10 cellular contexts compared by ENCODE assay signal in genomic region chr7:41010418-41010817, GRCh38.
DNase-seq lines count a peak whose midpoint lies in the region; ATAC-seq, FAIRE-seq and TF ChIP-seq lines count a peak whose summit lies in the region.
"Had no signal": no experiment of that assay in that cellular context is flagged by ENCODE, and none has a peak within 500 bp of the region (broad histone marks: within the 10 kb centered on the region; RNA-seq: fewer than 3 reads in every experiment).

No MANE protein-coding gene starts in this region.

- peak overlapping the region; percentile 69 for H3K18ac ChIP-seq in IMR-90 (ENCODE audit: low read depth, low read length)

- H3K9me1 ChIP-seq in IMR-90 (ENCODE audit: insufficient read depth, low read length), result peaks cover 10% of the 10 kb centered on the region

- peak overlapping the region; percentile 71 for H3K4ac ChIP-seq in IMR-90 (ENCODE audit: low read depth, low read length)

- H2BK20ac ChIP-seq in IMR-90 (ENCODE audit: low read depth, low read length), result peak overlapping the region; percentile 87

- H3K27ac ChIP-seq in ACC112 (ENCODE audit: low read depth, low read length) (no peak overlapping the region), IMR-90 (ENCODE audit: insufficient read depth, low read length) (0 out of 2 replicates have a peak overlapping the region, but pooled peaks have one; percentile 34), brain microvascular endothelial cell (no peak overlapping the region), kidney (ENCODE audit: low read depth in 2 of 2, low read length in 2 of 2) (no peak overlapping the region)

- H3K14ac ChIP-seq in IMR-90 (replicated peaks; ENCODE audit: low read depth, low read length), result no peak overlapping the region; the same call in 1 of the 2 replicates

- no peak overlapping the region for H3K56ac ChIP-seq in IMR-90 (ENCODE audit: extremely low read depth, insufficient read depth, low read length)

- H4K8ac ChIP-seq in IMR-90 (ENCODE audit: low read depth in 2 of 2, low read length in 2 of 2), result peak overlapping the region; percentile 17; a peak in 2 of 4 replicates

- CTCF ChIA-PET in IMR-90 (lab: Yijun Ruan, JAX), result interaction anchor here (1.3 kb wide), 1 partner anchor 694 kb away, joined by 3 read pairs; no protein-coding TSS in a partner anchor

- FAIRE-seq in kidney (lab: Jason Lieb, UNC), result peak; percentile 45
- no peak for FAIRE-seq in GM12891 (lab: Jason Lieb, UNC)
- FAIRE-seq: RCC 7860 had no signal

- H4K91ac ChIP-seq in IMR-90 (ENCODE audit: insufficient read depth, low read depth, low read length), result peak overlapping the region; percentile 65; the same call in 1 of the 2 replicates

- no peaks in the 10 kb centered on the region for H3K79me1 ChIP-seq in IMR-90 (ENCODE audit: low read depth in 1 of 2, low read length in 2 of 2)

- H2BK15ac ChIP-seq in IMR-90 (ENCODE audit: low read depth, low read length), result peak overlapping the region; percentile 86; the same call in 1 of the 3 replicates

- TF ChIP-seq POLR2A in IMR-90 (IDR thresholded peaks at IDR 0.05; ENCODE audit: low read depth, low read length), result no peak
- no peak for TF ChIP-seq POLR2A in GM12891 (IDR thresholded peaks at IDR 0.05; ENCODE audit: low read depth, low read length)

- dilution Hi-C loops in IMR-90 (cut with HindIII; ENCODE audit: low sequenced_read_pairs, unreplicated experiment), result no loop called here

- peak overlapping the region; percentile 47 for H2AFZ ChIP-seq in ACC112 (ENCODE audit: low read length, unreplicated experiment)
- no peak overlapping the region for H2AFZ ChIP-seq in IMR-90 (replicated peaks; ENCODE audit: low read length, poor library complexity)

- no peak for TF ChIP-seq RAD21 in IMR-90 (IDR thresholded peaks at IDR 0.05; ENCODE audit: low read length)

- no peak overlapping the region for H4K5ac ChIP-seq in IMR-90 (ENCODE audit: low read depth, low read length)

- peak overlapping the region; percentile 87 for H2BK120ac ChIP-seq in IMR-90 (ENCODE audit: low read depth, low read length)

- WGBS in IMR-90 (ENCODE audit: extremely low coverage in 2 of 2, insufficient read length in 1 of 2), 2 experiments, result 83% methylated on average over 1 of the region's 3 CpGs; no CpG with 5 or more reads in 1 of the 2 experiments

- H3K23ac ChIP-seq in IMR-90 (ENCODE audit: low read depth, low read length), result peak overlapping the region; percentile 40; the same call in 1 of the 2 replicates

- H3K79me2 ChIP-seq in ACC112 (ENCODE audit: control insufficient read depth, insufficient read depth, low read length, unreplicated experiment), result no peaks in the 10 kb centered on the region

- no peak overlapping the region for H3K4me2 ChIP-seq in IMR-90 (ENCODE audit: low read depth, low read length)

- POLR2A ChIA-PET in IMR-90 (lab: Charles Lee; ENCODE audit: unreplicated experiment), result no interaction called here

- in situ Hi-C loops in IMR-90 (cut with MboI; ENCODE audit: low sequenced_read_pairs) (no loop called here), brain microvascular endothelial cell (cut with HindIII; ENCODE audit: low pct_ligation_motif_present, low sequenced_read_pairs) (no loop called here)

- H3K4me3 ChIP-seq in ACC112 (ENCODE audit: low read depth, low read length), result no peak overlapping the region
- no peak overlapping the region for H3K4me3 ChIP-seq in IMR-90 (ENCODE audit: insufficient read depth, low read depth, low read length)
- H3K4me3 ChIP-seq in brain microvascular endothelial cell (ENCODE audit: low read depth, low read length), result no peak overlapping the region
- H3K4me3 ChIP-seq in kidney (ENCODE audit: low read length in 2 of 2), result no peak overlapping the region

- H3K27me3 ChIP-seq in ACC112 (ENCODE audit: insufficient read depth, low read length) (no peaks in the 10 kb centered on the region), IMR-90 (ENCODE audit: control insufficient read depth, insufficient read depth, low read length) (no peaks in the 10 kb centered on the region), brain microvascular endothelial cell (replicated peaks) (no peaks in the 10 kb centered on the region)

- H3K4me1 ChIP-seq in ACC112 (ENCODE audit: control insufficient read depth, insufficient read depth, low read length, unreplicated experiment) (peaks cover 26% of the 10 kb centered on the region), IMR-90 (ENCODE audit: control insufficient read depth, insufficient read depth, low read length) (peaks cover 13% of the 10 kb centered on the region), kidney (ENCODE audit: control insufficient read depth in 1 of 2, insufficient read depth in 1 of 2, low read depth in 1 of 2, low read length in 2 of 2) (no peaks in the 10 kb centered on the region)

- H3K9me3 ChIP-seq in IMR-90 (ENCODE audit: control insufficient read depth, insufficient read depth, low read length) (no peaks in the 10 kb centered on the region; the same call in 1 of the 2 replicates), kidney (ENCODE audit: control insufficient read depth in 1 of 2, low read length in 2 of 2) (no peaks in the 10 kb centered on the region)

- no peak for TF ChIP-seq CTCF in IMR-90 (conservative IDR thresholded peaks at IDR 0.05; ENCODE audit: low read depth, low read length)
- TF ChIP-seq CTCF in brain microvascular endothelial cell (IDR thresholded peaks at IDR 0.05; ENCODE audit: low read depth, low read length, missing control alignments), result peak; percentile 5
- TF ChIP-seq CTCF in kidney (IDR thresholded peaks at IDR 0.05; ENCODE audit: borderline replicate concordance, extremely low read depth, insufficient read depth), result no peak

- ATAC-seq in IMR-90 (ENCODE audit: low read depth), result peak; percentile 54
- no peak for ATAC-seq in HG02852 (IDR thresholded peaks at IDR 0.05; ENCODE audit: unreplicated experiment)

- BruUV-seq in IMR-90 (replicated peaks; lab: Mats Ljungman, UMichigan), result no TSS peak

- H2AK9ac ChIP-seq in IMR-90 (replicated peaks; ENCODE audit: low read depth, low read length, poor library complexity), result no peak overlapping the region

- H2AK5ac ChIP-seq in IMR-90 (ENCODE audit: low read depth, low read length), result 0 out of 2 replicates have a peak overlapping the region, but pooled peaks have one; percentile 32

- no peaks in the 10 kb centered on the region for H4K20me1 ChIP-seq in IMR-90 (ENCODE audit: insufficient read depth, low read length)

- H3K27ac Mint-ChIP-seq in activated T-cell treated with anti-CD3 and anti-CD28 coated beads, Interleukin-2, amount 50 U/mL, for 24 hours, result no peak overlapping the region
- no peak overlapping the region for H3K27ac Mint-ChIP-seq in activated T-helper 1 cell treated with anti-CD3 and anti-CD28 coated beads, Interleukin-12 subunit alpha, Interleukin-12 subunit beta, Interleukin-2, Interleukin-4 antibody, amounts not matched to agents 30 ng/mL and 10 ng/mL and 1 ng/mL, durations not matched to agents 14 hours and 24 hours and 36 hours

- no peaks in the 10 kb centered on the region for H3K4me1 Mint-ChIP-seq in activated T-cell treated with anti-CD3 and anti-CD28 coated beads, Interleukin-2, amount 50 U/mL, for 24 hours (ENCODE audit: low read depth)
- no peaks in the 10 kb centered on the region for H3K4me1 Mint-ChIP-seq in activated T-helper 1 cell treated with anti-CD3 and anti-CD28 coated beads, Interleukin-12 subunit alpha, Interleukin-12 subunit beta, Interleukin-2, Interleukin-4 antibody, amounts not matched to agents 30 ng/mL and 10 ng/mL and 1 ng/mL, durations not matched to agents 14 hours and 24 hours and 36 hours (ENCODE audit: low read depth)

- no peaks in the 10 kb centered on the region for H3K27me3 Mint-ChIP-seq in activated T-cell treated with anti-CD3 and anti-CD28 coated beads, Interleukin-2, amount 50 U/mL, for 24 hours
- no peaks in the 10 kb centered on the region for H3K27me3 Mint-ChIP-seq in activated T-helper 1 cell treated with anti-CD3 and anti-CD28 coated beads, Interleukin-12 subunit alpha, Interleukin-12 subunit beta, Interleukin-2, Interleukin-4 antibody, amounts not matched to agents 30 ng/mL and 10 ng/mL and 1 ng/mL, durations not matched to agents 14 hours and 24 hours and 36 hours (ENCODE audit: insufficient read depth)

- peak overlapping the region; percentile 11 for H2BK5ac ChIP-seq in IMR-90 (ENCODE audit: low read depth, low read length, poor library complexity, severe bottlenecking)

- intact Hi-C loops in IMR-90 (cut with micrococcal nuclease) (loop anchor here (5.0 kb wide), 1 partner anchor 687 kb away; no protein-coding TSS in a partner anchor), kidney (cut with DNase I) (no loop called here)
- intact Hi-C loops in activated T-helper 1 cell treated with anti-CD3 and anti-CD28 coated beads, Interleukin-12 subunit alpha, Interleukin-12 subunit beta, Interleukin-2, Interleukin-4 antibody, amounts not matched to agents 30 ng/mL and 10 ng/mL and 1 ng/mL, durations not matched to agents 14 hours and 24 hours and 36 hours (cut with micrococcal nuclease), result no loop called here

- H3K36me3 ChIP-seq in ACC112 (ENCODE audit: insufficient read depth, low read length) (no peaks in the 10 kb centered on the region), IMR-90 (ENCODE audit: control insufficient read depth, insufficient read depth, low read length) (no peaks in the 10 kb centered on the region), brain microvascular endothelial cell (replicated peaks) (no peaks in the 10 kb centered on the region), kidney (ENCODE audit: control insufficient read depth in 1 of 2, insufficient read depth in 2 of 2, low read length in 2 of 2) (no peaks in the 10 kb centered on the region)

- no peaks in the 10 kb centered on the region for H3K36me3 Mint-ChIP-seq in activated T-cell treated with anti-CD3 and anti-CD28 coated beads, Interleukin-2, amount 50 U/mL, for 24 hours (ENCODE audit: low read depth)
- H3K36me3 Mint-ChIP-seq in activated T-helper 1 cell treated with anti-CD3 and anti-CD28 coated beads, Interleukin-12 subunit alpha, Interleukin-12 subunit beta, Interleukin-2, Interleukin-4 antibody, amounts not matched to agents 30 ng/mL and 10 ng/mL and 1 ng/mL, durations not matched to agents 14 hours and 24 hours and 36 hours (ENCODE audit: low read depth), result no peaks in the 10 kb centered on the region

- H3K4me3 Mint-ChIP-seq in activated T-cell treated with anti-CD3 and anti-CD28 coated beads, Interleukin-2, amount 50 U/mL, for 24 hours, result no peak overlapping the region
- H3K4me3 Mint-ChIP-seq in activated T-helper 1 cell treated with anti-CD3 and anti-CD28 coated beads, Interleukin-12 subunit alpha, Interleukin-12 subunit beta, Interleukin-2, Interleukin-4 antibody, amounts not matched to agents 30 ng/mL and 10 ng/mL and 1 ng/mL, durations not matched to agents 14 hours and 24 hours and 36 hours, result no peak overlapping the region

- H3K9me3 Mint-ChIP-seq in activated T-cell treated with anti-CD3 and anti-CD28 coated beads, Interleukin-2, amount 50 U/mL, for 24 hours, result peaks cover 6% of the 10 kb centered on the region
- no peaks in the 10 kb centered on the region for H3K9me3 Mint-ChIP-seq in activated T-helper 1 cell treated with anti-CD3 and anti-CD28 coated beads, Interleukin-12 subunit alpha, Interleukin-12 subunit beta, Interleukin-2, Interleukin-4 antibody, amounts not matched to agents 30 ng/mL and 10 ng/mL and 1 ng/mL, durations not matched to agents 14 hours and 24 hours and 36 hours

- H3K9ac ChIP-seq in IMR-90 (ENCODE audit: low read depth, low read length) (no peak overlapping the region), kidney (ENCODE audit: low read length in 2 of 2) (no peak overlapping the region)

- DNase-seq in IMR-90 (peak; percentile 10), brain microvascular endothelial cell (no peak), kidney (no peak), GM12891 (ENCODE audit: insufficient read length, low spot score) (no peak)
- DNase-seq in activated T-cell treated with anti-CD3 and anti-CD28 coated beads, Interleukin-2, amount 50 U/mL, for 24 hours, result no peak
- DNase-seq in activated T-helper 1 cell treated with anti-CD3 and anti-CD28 coated beads, Interleukin-12 subunit alpha, Interleukin-12 subunit beta, Interleukin-2, Interleukin-4 antibody, amounts not matched to agents 30 ng/mL and 10 ng/mL and 1 ng/mL, durations not matched to agents 14 hours and 24 hours and 36 hours (ENCODE audit: low spot score), result no peak
- DNase-seq: aorta had no signal
